Comparison of ENCODE assay signal across 1 cellular context in genomic region chr4:78720994-78721677, GRCh38.
TF ChIP-seq lines count a peak whose summit lies in the region.

No MANE protein-coding gene starts in this region.

TF ChIP-seq in K562, 482 proteins besides CTCF, POLR2A, EP300 and RAD21 (continued from another document and continues in another):
- TF ChIP-seq PKNOX1 (IDR thresholded peaks at IDR 0.05) (peak; percentile 80), ZKSCAN1 (IDR thresholded peaks at IDR 0.05; ENCODE audit: low read depth, low read length) (no peak), ZNF232 (CRISPR knock-in tag; IDR thresholded peaks at IDR 0.05) (no peak), EGR1 (conservative IDR thresholded peaks at IDR 0.05) (peak; percentile 27; the same call in 1 of the 2 replicates), FOXJ2 (tag; IDR thresholded peaks at IDR 0.05) (no peak), SNIP1 (IDR thresholded peaks at IDR 0.05; ENCODE audit: low read depth) (no peak), DPF2 (IDR thresholded peaks at IDR 0.05) (peak; percentile 94), POLR2G (IDR thresholded peaks at IDR 0.05; ENCODE audit: low read depth, low read length) (0 out of 2 replicates have a peak, but pooled peaks have one; percentile 24), TEAD1 (CRISPR knock-in tag; IDR thresholded peaks at IDR 0.05) (peak in 1 of 2 experiments; percentile 46; a peak in 1 of 4 replicates), ERF (CRISPR knock-in tag; IDR thresholded peaks at IDR 0.05) (peak; percentile 85; the same call in 1 of the 2 replicates), PTBP1 (IDR thresholded peaks at IDR 0.05; ENCODE audit: low read depth, low read length) (no peak), ZNF398 (CRISPR knock-in tag; IDR thresholded peaks at IDR 0.05) (no peak), TBL1XR1 (IDR thresholded peaks at IDR 0.05; ENCODE audit: low read length in 2 of 2) (peak; percentile 89), ADNP (tag; IDR thresholded peaks at IDR 0.05) (no peak), YBX1 (IDR thresholded peaks at IDR 0.05) (no peak), NCOA2 (IDR thresholded peaks at IDR 0.05; ENCODE audit: partially characterized antibody in 2 of 2) (peak; percentile 55 to 62), FOXM1 (IDR thresholded peaks at IDR 0.05; ENCODE audit: low read depth) (peak; percentile 68; the same call in 1 of the 2 replicates), FOXM1 (CRISPR knock-in tag; IDR thresholded peaks at IDR 0.05; ENCODE audit: low read depth) (no peak), ZBTB34 (CRISPR knock-in tag; IDR thresholded peaks at IDR 0.05) (no peak), SMAD1 (IDR thresholded peaks at IDR 0.05; ENCODE audit: low read depth, low read length, partially characterized antibody) (peak; percentile 78), SIRT6 (IDR thresholded peaks at IDR 0.05; ENCODE audit: low read depth, low read length) (no peak), SAP30 (IDR thresholded peaks at IDR 0.05; ENCODE audit: borderline replicate concordance, insufficient read depth, low read depth, low read length, poor library complexity, severe bottlenecking) (no peak), ATF1 (CRISPR knock-in tag; IDR thresholded peaks at IDR 0.05) (no peak), ATF1 (tag; IDR thresholded peaks at IDR 0.05) (peak; percentile 69), ZSCAN29 (IDR thresholded peaks at IDR 0.05) (0 out of 2 replicates have a peak, but pooled peaks have one; percentile 39), ZFPM2 (CRISPR knock-in tag; IDR thresholded peaks at IDR 0.05) (no peak), SAFB (IDR thresholded peaks at IDR 0.05; ENCODE audit: borderline replicate concordance, low read depth, low read length) (no peak), BCL6 (CRISPR knock-in tag; IDR thresholded peaks at IDR 0.05) (no peak), SRSF7 (optimal IDR thresholded peaks at IDR 0.05; ENCODE audit: low read depth, low read length) (no peak), RHOXF2B (CRISPR knock-in tag; conservative IDR thresholded peaks at IDR 0.05) (0 out of 2 replicates have a peak, but pooled peaks have one; percentile 12), FUS (optimal IDR thresholded peaks at IDR 0.05; ENCODE audit: low read depth, low read length) (no peak), BRD4 (IDR thresholded peaks at IDR 0.05) (0 out of 2 replicates have a peak, but pooled peaks have one; percentile 36), LCOR (CRISPR knock-in tag; IDR thresholded peaks at IDR 0.05) (no peak), CREB5 (CRISPR knock-in tag; IDR thresholded peaks at IDR 0.05) (no peak), ZNF133 (CRISPR knock-in tag; IDR thresholded peaks at IDR 0.05) (no peak), KDM2B (CRISPR knock-in tag; IDR thresholded peaks at IDR 0.05) (no peak), SPI1 (IDR thresholded peaks at IDR 0.05; ENCODE audit: borderline replicate concordance, low read depth, low read length) (peak; percentile 77; the same call in 1 of the 2 replicates), ARID3B (CRISPR knock-in tag; IDR thresholded peaks at IDR 0.05; ENCODE audit: borderline replicate concordance) (no peak), FOXA3 (CRISPR knock-in tag; conservative IDR thresholded peaks at IDR 0.05 in 1 of 2, IDR thresholded peaks at IDR 0.05 in 1 of 2) (peak; percentile 91 to 93), SRSF9 (IDR thresholded peaks at IDR 0.05; ENCODE audit: borderline replicate concordance, low read depth, low read length) (no peak), ZNF436 (CRISPR knock-in tag; IDR thresholded peaks at IDR 0.05) (no peak), DIDO1 (tag; IDR thresholded peaks at IDR 0.05; ENCODE audit: low read depth) (no peak), TOE1 (IDR thresholded peaks at IDR 0.05; ENCODE audit: borderline replicate concordance) (peak; percentile 75; the same call in 1 of the 2 replicates), TOE1 (CRISPR knock-in tag; IDR thresholded peaks at IDR 0.05; ENCODE audit: borderline replicate concordance, low read depth) (no peak), MYNN (IDR thresholded peaks at IDR 0.05) (peak; percentile 68), MYNN (CRISPR knock-in tag; IDR thresholded peaks at IDR 0.05) (no peak)
- TF ChIP-seq, protein P1, sequence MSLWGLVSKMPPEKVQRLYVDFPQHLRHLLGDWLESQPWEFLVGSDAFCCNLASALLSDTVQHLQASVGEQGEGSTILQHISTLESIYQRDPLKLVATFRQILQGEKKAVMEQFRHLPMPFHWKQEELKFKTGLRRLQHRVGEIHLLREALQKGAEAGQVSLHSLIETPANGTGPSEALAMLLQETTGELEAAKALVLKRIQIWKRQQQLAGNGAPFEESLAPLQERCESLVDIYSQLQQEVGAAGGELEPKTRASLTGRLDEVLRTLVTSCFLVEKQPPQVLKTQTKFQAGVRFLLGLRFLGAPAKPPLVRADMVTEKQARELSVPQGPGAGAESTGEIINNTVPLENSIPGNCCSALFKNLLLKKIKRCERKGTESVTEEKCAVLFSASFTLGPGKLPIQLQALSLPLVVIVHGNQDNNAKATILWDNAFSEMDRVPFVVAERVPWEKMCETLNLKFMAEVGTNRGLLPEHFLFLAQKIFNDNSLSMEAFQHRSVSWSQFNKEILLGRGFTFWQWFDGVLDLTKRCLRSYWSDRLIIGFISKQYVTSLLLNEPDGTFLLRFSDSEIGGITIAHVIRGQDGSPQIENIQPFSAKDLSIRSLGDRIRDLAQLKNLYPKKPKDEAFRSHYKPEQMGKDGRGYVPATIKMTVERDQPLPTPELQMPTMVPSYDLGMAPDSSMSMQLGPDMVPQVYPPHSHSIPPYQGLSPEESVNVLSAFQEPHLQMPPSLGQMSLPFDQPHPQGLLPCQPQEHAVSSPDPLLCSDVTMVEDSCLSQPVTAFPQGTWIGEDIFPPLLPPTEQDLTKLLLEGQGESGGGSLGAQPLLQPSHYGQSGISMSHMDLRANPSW (CRISPR knock-in tag; IDR thresholded peaks at IDR 0.05): no peak
- TF ChIP-seq, protein P2, sequence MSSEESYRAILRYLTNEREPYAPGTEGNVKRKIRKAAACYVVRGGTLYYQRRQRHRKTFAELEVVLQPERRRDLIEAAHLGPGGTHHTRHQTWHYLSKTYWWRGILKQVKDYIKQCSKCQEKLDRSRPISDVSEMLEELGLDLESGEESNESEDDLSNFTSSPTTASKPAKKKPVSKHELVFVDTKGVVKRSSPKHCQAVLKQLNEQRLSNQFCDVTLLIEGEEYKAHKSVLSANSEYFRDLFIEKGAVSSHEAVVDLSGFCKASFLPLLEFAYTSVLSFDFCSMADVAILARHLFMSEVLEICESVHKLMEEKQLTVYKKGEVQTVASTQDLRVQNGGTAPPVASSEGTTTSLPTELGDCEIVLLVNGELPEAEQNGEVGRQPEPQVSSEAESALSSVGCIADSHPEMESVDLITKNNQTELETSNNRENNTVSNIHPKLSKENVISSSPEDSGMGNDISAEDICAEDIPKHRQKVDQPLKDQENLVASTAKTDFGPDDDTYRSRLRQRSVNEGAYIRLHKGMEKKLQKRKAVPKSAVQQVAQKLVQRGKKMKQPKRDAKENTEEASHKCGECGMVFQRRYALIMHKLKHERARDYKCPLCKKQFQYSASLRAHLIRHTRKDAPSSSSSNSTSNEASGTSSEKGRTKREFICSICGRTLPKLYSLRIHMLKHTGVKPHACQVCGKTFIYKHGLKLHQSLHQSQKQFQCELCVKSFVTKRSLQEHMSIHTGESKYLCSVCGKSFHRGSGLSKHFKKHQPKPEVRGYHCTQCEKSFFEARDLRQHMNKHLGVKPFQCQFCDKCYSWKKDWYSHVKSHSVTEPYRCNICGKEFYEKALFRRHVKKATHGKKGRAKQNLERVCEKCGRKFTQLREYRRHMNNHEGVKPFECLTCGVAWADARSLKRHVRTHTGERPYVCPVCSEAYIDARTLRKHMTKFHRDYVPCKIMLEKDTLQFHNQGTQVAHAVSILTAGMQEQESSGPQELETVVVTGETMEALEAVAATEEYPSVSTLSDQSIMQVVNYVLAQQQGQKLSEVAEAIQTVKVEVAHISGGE (CRISPR knock-in tag; IDR thresholded peaks at IDR 0.05): peak in 1 of 3 experiments; percentile 84; a peak in 1 of 6 replicates
- TF ChIP-seq, protein P3, sequence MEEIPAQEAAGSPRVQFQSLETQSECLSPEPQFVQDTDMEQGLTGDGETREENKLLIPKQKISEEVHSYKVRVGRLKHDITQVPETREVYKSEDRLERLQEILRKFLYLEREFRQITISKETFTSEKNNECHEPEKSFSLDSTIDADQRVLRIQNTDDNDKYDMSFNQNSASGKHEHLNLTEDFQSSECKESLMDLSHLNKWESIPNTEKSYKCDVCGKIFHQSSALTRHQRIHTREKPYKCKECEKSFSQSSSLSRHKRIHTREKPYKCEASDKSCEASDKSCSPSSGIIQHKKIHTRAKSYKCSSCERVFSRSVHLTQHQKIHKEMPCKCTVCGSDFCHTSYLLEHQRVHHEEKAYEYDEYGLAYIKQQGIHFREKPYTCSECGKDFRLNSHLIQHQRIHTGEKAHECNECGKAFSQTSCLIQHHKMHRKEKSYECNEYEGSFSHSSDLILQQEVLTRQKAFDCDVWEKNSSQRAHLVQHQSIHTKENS (CRISPR knock-in tag; IDR thresholded peaks at IDR 0.05): no peak
- TF ChIP-seq, protein P4, sequence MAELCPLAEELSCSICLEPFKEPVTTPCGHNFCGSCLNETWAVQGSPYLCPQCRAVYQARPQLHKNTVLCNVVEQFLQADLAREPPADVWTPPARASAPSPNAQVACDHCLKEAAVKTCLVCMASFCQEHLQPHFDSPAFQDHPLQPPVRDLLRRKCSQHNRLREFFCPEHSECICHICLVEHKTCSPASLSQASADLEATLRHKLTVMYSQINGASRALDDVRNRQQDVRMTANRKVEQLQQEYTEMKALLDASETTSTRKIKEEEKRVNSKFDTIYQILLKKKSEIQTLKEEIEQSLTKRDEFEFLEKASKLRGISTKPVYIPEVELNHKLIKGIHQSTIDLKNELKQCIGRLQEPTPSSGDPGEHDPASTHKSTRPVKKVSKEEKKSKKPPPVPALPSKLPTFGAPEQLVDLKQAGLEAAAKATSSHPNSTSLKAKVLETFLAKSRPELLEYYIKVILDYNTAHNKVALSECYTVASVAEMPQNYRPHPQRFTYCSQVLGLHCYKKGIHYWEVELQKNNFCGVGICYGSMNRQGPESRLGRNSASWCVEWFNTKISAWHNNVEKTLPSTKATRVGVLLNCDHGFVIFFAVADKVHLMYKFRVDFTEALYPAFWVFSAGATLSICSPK (IDR thresholded peaks at IDR 0.05; ENCODE audit: borderline replicate concordance): 0 out of 2 replicates have a peak, but pooled peaks have one; percentile 30
